18 cellular contexts compared by ENCODE assay signal in the genomic region with DNA sequence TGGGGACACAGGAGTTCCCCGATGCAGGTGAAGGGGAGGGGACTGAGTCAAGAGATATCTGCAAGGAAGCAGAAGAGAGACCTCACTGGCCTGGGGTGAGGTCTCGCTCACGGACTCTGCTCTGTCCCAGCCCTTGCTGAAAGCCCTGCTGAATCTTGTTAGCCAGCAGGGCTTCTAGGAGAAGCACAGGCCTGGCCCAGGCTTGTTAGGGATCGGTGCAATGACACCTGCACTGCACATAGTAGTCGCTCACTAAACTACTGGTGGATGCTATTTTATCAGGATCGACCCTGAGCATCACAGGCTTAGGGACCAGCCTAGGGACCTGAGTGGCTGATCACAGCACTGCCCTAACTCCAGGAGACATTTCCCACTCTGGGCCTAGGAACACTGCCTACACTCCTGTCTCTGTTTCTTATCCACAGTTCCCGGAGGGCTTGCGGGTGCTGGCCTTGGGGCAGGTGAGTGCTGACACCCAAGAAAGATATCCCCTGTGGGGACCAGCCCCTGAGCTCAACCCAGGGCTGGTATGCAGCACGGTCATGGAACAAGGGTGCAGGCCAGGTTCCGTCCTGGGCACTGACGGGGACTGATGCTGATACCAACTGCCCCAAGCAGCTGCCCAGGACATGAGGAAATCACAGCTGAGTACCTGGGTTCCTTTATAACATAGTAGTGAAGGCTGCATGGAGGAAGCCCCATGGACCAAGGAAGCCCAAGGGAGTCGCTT. TPM values are rescaled to one million over a fixed set of nuclear protein-coding genes. Genes with fewer than 3 reads are reported as not detected.
"Had no signal": no experiment of that assay in that cellular context is flagged by ENCODE, and none has a peak within 500 bp of the region (broad histone marks: within the 10 kb centered on the region; RNA-seq: fewer than 3 reads in every experiment).

No MANE protein-coding gene starts in this region.

- H3K9me3 ChIP-seq: body of pancreas, colonic mucosa, testis had no signal

- ATAC-seq: body of pancreas; left lobe of liver; sciatic nerve; stimulated activated naive CD8-positive, alpha-beta T cell treated with anti-CD3 and anti-CD28 coated beads, Interleukin-15, amount 100 ng/mL, for 72 hours had no signal

- H3K4me1 Mint-ChIP-seq: stimulated activated naive CD8-positive, alpha-beta T cell treated with anti-CD3 and anti-CD28 coated beads, Interleukin-15, amount 100 ng/mL, for 72 hours had no signal

- H3K4me3 Mint-ChIP-seq: activated naive CD8-positive, alpha-beta T cell; activated T-cell treated with anti-CD3 and anti-CD28 coated beads, Interleukin-2, amount 50 U/mL, for 72 hours; neural crest cell; stimulated activated naive CD8-positive, alpha-beta T cell treated with anti-CD3 and anti-CD28 coated beads, Interleukin-15, amount 100 ng/mL, for 72 hours had no signal

- DNase-seq: activated CD4-positive, alpha-beta T cell treated with anti-CD3 and anti-CD28 coated beads, Interleukin-2, amount 50 U/mL, for 4 hours; activated T-cell treated with anti-CD3 and anti-CD28 coated beads, Interleukin-2, amount 50 U/mL, for 72 hours; amniotic stem cell; body of pancreas; central memory CD4-positive, alpha-beta T cell; colonic mucosa; head of caudate nucleus; stimulated activated CD4-positive, alpha-beta T cell treated with anti-CD3 and anti-CD28 coated beads, Interleukin-4, amount 100 ng/mL, for 1 hour; stimulated activated naive CD8-positive, alpha-beta T cell treated with anti-CD3 and anti-CD28 coated beads, Interleukin-15, amount 100 ng/mL, for 72 hours; SW 1271; testis had no signal

- H3K4me1 ChIP-seq: colonic mucosa had no signal

- H3K36me3 Mint-ChIP-seq: activated naive CD8-positive, alpha-beta T cell had no signal

- H3K27me3 ChIP-seq: body of pancreas, colonic mucosa, testis had no signal

- H3K27ac Mint-ChIP-seq: activated naive CD8-positive, alpha-beta T cell; activated T-cell treated with anti-CD3 and anti-CD28 coated beads, Interleukin-2, amount 50 U/mL, for 72 hours; stimulated activated naive CD8-positive, alpha-beta T cell treated with anti-CD3 and anti-CD28 coated beads, Interleukin-15, amount 100 ng/mL, for 72 hours had no signal

- H3K27me3 Mint-ChIP-seq: activated naive CD8-positive, alpha-beta T cell; stimulated activated naive CD8-positive, alpha-beta T cell treated with anti-CD3 and anti-CD28 coated beads, Interleukin-15, amount 100 ng/mL, for 72 hours had no signal

- H3K4me3 ChIP-seq: body of pancreas, colonic mucosa, smooth muscle cell, testis had no signal

- H3K36me3 ChIP-seq: colonic mucosa had no signal

- H3K9me3 Mint-ChIP-seq: activated T-cell treated with anti-CD3 and anti-CD28 coated beads, Interleukin-2, amount 50 U/mL, for 72 hours; neural crest cell; stimulated activated naive CD8-positive, alpha-beta T cell treated with anti-CD3 and anti-CD28 coated beads, Interleukin-15, amount 100 ng/mL, for 72 hours had no signal

- H3K27ac ChIP-seq: colonic mucosa, testis had no signal

RNA-seq across cellular contexts. Expression of a gene that starts 13.0 kb away (rescaled TPM):
- total RNA-seq: activated T-cell treated with anti-CD3 and anti-CD28 coated beads, Interleukin-2, amount 50 U/mL, for 72 hours; T-helper 2 cell treated with Interferon-gamma antibody and Interleukin-4, amounts not matched to agents 100 ng/mL and 5 ng/mL, for 36 hours had no signal
- polyA plus RNA-seq: keratinocyte, smooth muscle cell had no signal
